In genomic region chr1:174990382-174990999, GRCh38 we compare ENCODE assay signal across 8 cellular contexts. TPM values are rescaled to one million over a fixed set of nuclear protein-coding genes. Genes with fewer than 3 reads are reported as not detected.
DNase-seq lines count a peak whose midpoint lies in the region; ATAC-seq and TF ChIP-seq lines count a peak whose summit lies in the region.

No MANE protein-coding gene starts in this region.

- intact Hi-C loops in dendritic cell treated with granulocyte-macrophage colony-stimulating factor and Interleukin-4, amounts not matched to agents 40 ng/mL and 50 ng/mL, for 4 days (cut with micrococcal nuclease) = loop anchor here (10.0 kb wide), 1 partner anchor 966 kb away; the partner anchor contains the start of gene RC3H1

- peak overlapping the region; percentile 42 to 79 (median 67); a peak in 21 of 22 replicates for H3K9ac ChIP-seq in BLaER1 treated with 17β-estradiol and CSF1 and Interleukin-3, amounts not matched to agents 10 nM and 100 nM
- H3K9ac ChIP-seq in muscle layer of colon (ENCODE audit: low read length) = peak overlapping the region; percentile 9

- no peaks in the 10 kb centered on the region for H3K27me3 ChIP-seq in BLaER1 treated with 17β-estradiol and CSF1 and Interleukin-3, amounts not matched to agents 10 nM and 100 nM
- no peaks in the 10 kb centered on the region for H3K27me3 ChIP-seq in HAP-1 (ENCODE audit: low read depth)
- no peaks in the 10 kb centered on the region for H3K27me3 ChIP-seq in muscle layer of colon (ENCODE audit: control insufficient read depth in 1 of 2, insufficient read depth in 2 of 2, low read length in 2 of 2)

- DNase-seq in HAP-1 (ENCODE audit: low spot score in 2 of 2) = peak; percentile 18 to 52
- DNase-seq in cerebellum (ENCODE audit: low spot score) = no peak

- peak overlapping the region; percentile 46 to 61 (median 54) for H3K4me3 ChIP-seq in BLaER1 treated with 17β-estradiol and CSF1 and Interleukin-3, amounts not matched to agents 10 nM and 100 nM
- H3K4me3 ChIP-seq in HAP-1 (peak overlapping the region; percentile 24), muscle layer of colon (ENCODE audit: low read depth in 1 of 2, low read length in 2 of 2) (peak overlapping the region; percentile 16 to 52)

- H3K9me3 Mint-ChIP-seq in dendritic cell treated with granulocyte-macrophage colony-stimulating factor and Interleukin-4, amounts not matched to agents 40 ng/mL and 50 ng/mL, for 4 days = no peaks in the 10 kb centered on the region

- H3K4me3 Mint-ChIP-seq in dendritic cell treated with granulocyte-macrophage colony-stimulating factor and Interleukin-4, amounts not matched to agents 40 ng/mL and 50 ng/mL, for 4 days = peak overlapping the region; percentile 63

- H3K9me3 ChIP-seq in BLaER1 treated with 17β-estradiol and CSF1 and Interleukin-3, amounts not matched to agents 10 nM and 100 nM (replicated peaks in 1 of 11) = no peaks in the 10 kb centered on the region
- H3K9me3 ChIP-seq in HAP-1 (no peaks in the 10 kb centered on the region), muscle layer of colon (ENCODE audit: low read length) (no peaks in the 10 kb centered on the region)

- H3K27me3 Mint-ChIP-seq in dendritic cell treated with granulocyte-macrophage colony-stimulating factor and Interleukin-4, amounts not matched to agents 40 ng/mL and 50 ng/mL, for 4 days = no peaks in the 10 kb centered on the region

- H3K4me1 Mint-ChIP-seq in dendritic cell treated with granulocyte-macrophage colony-stimulating factor and Interleukin-4, amounts not matched to agents 40 ng/mL and 50 ng/mL, for 4 days (ENCODE audit: low read depth) = no peaks in the 10 kb centered on the region

- H3K27ac Mint-ChIP-seq in dendritic cell treated with granulocyte-macrophage colony-stimulating factor and Interleukin-4, amounts not matched to agents 40 ng/mL and 50 ng/mL, for 4 days = peak overlapping the region; percentile 78

- peaks cover 20% of the 10 kb centered on the region for H3K36me3 Mint-ChIP-seq in dendritic cell treated with granulocyte-macrophage colony-stimulating factor and Interleukin-4, amounts not matched to agents 40 ng/mL and 50 ng/mL, for 4 days (ENCODE audit: low read depth)

- peak overlapping the region; percentile 66 to 89 (median 80) for H3K4me2 ChIP-seq in BLaER1 treated with 17β-estradiol and CSF1 and Interleukin-3, amounts not matched to agents 10 nM and 100 nM

- in situ Hi-C loops in HAP-1 (cut with MboI; ENCODE audit: low sequenced_read_pairs) = loop anchor here (25.0 kb wide), 1 partner anchor 728 kb away; no protein-coding TSS in a partner anchor

- no peaks in the 10 kb centered on the region for H4K20me1 ChIP-seq in BLaER1 treated with 17β-estradiol and CSF1 and Interleukin-3, amounts not matched to agents 10 nM and 100 nM

- peaks cover 5 to 23% (median 15%) of the 10 kb centered on the region in 10 experiments; a peak in 19 of 20 replicates for H3K4me1 ChIP-seq in BLaER1 treated with 17β-estradiol and CSF1 and Interleukin-3, amounts not matched to agents 10 nM and 100 nM
- 0 out of 2 replicates have a peak, but pooled peaks cover 5% of the 10 kb centered on the region for H3K4me1 ChIP-seq in HAP-1
- H3K4me1 ChIP-seq in muscle layer of colon (ENCODE audit: insufficient read depth, low read length) = peaks cover 9% of the 10 kb centered on the region

- no peak for ATAC-seq in GM21737 (IDR thresholded peaks at IDR 0.05; ENCODE audit: unreplicated experiment)
- no peak for ATAC-seq in GM21526 (IDR thresholded peaks at IDR 0.05; ENCODE audit: low FRiP score, unreplicated experiment)

- H3K36me3 ChIP-seq in BLaER1 treated with 17β-estradiol and CSF1 and Interleukin-3, amounts not matched to agents 10 nM and 100 nM = peaks cover 0 to 21% (median 5%) of the 10 kb centered on the region in 11 experiments; a peak in 5 of 22 replicates
- H3K36me3 ChIP-seq in HAP-1 (replicated peaks) (no peaks in the 10 kb centered on the region), muscle layer of colon (ENCODE audit: insufficient read depth, low read length) (no peaks in the 10 kb centered on the region)

- H3K27ac ChIP-seq in BLaER1 treated with 17β-estradiol and CSF1 and Interleukin-3, amounts not matched to agents 10 nM and 100 nM = peak overlapping the region; percentile 48 to 75 (median 69)
- H3K27ac ChIP-seq in muscle layer of colon (ENCODE audit: low read depth, low read length) = peak overlapping the region; percentile 59

TF ChIP-seq in PFSK-1, 5 proteins besides CTCF, POLR2A, EP300 and RAD21:
- no peak for TF ChIP-seq FOXP2 (optimal IDR thresholded peaks at IDR 0.05; ENCODE audit: borderline replicate concordance, extremely low read depth, extremely low read length, insufficient read depth)
- peak; percentile 20; the same call in 1 of the 2 replicates for TF ChIP-seq TAF1 (IDR thresholded peaks at IDR 0.05; ENCODE audit: borderline replicate concordance, insufficient read depth, low read length)
TF ChIP-seq in PFSK-1: peak in this region for 1.

RNA-seq across cellular contexts. Expression of gene CACYBP, which starts 9.3 kb away (rescaled TPM):
- polyA plus RNA-seq in PFSK-1 (2012; ENCODE audit: insufficient read length, low read depth) = 154 TPM
- 122 TPM for total RNA-seq in cerebellum

RNA-seq across cellular contexts. Expression of gene MRPS14, which starts 32.7 kb away (rescaled TPM):
- 21.9 TPM for polyA plus RNA-seq in PFSK-1 (2012; ENCODE audit: insufficient read length, low read depth)
- total RNA-seq in cerebellum = 41.5 TPM
